In the genomic region with DNA sequence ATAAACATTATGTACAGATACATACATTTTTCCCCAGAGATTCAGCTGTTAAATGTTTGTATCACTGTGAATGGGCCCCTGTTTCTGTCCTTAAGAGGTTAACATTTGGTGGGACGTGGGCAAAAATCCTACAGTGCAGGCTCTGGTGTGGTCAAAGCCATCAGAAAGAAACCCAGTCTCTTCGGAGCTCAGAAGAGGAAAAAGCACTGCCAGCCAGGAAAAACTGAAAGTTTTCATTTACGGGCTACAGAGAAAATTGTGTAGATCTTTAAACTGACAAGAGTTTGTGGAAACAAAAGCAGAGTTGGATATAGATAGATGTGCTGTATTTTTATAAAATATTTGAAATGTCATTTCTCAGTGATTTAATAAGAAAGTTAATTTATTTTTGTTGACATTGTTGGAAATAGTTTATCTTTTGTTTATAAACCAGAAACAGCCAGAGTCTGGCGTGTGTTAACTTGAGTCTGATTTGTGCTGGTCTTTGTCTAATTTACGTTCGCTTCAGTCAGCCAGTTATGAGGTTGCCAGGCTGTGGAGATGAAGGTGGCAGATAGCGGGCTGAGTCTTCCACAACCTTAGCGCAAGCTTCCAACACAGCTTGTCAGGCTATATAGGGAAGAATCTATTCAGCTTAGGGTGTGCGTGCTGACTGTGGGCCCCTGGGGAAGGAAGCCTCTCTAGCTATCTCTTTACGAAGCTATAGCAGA, we compare ENCODE assay signal across 21 cellular contexts. TPM values are rescaled to one million over a fixed set of nuclear protein-coding genes. Genes with fewer than 3 reads are reported as not detected.
DNase-seq lines count a peak whose midpoint lies in the region; ATAC-seq and TF ChIP-seq lines count a peak whose summit lies in the region.
"Had no signal": no experiment of that assay in that cellular context is flagged by ENCODE, and none has a peak within 500 bp of the region (broad histone marks: within the 10 kb centered on the region; RNA-seq: fewer than 3 reads in every experiment).

No MANE protein-coding gene starts in this region.

- peaks cover 6% of the 10 kb centered on the region for H3K4me1 Mint-ChIP-seq in nephron progenitor cell
- H3K4me1 Mint-ChIP-seq: activated naive CD4-positive, alpha-beta T cell treated with anti-CD3 and anti-CD28 coated beads, Interleukin-2, amount 10 ng/mL, durations not matched to agents 7 days and 5 days had no signal

- no peak overlapping the region for H3K4me3 Mint-ChIP-seq in nephron progenitor cell
- H3K4me3 Mint-ChIP-seq: activated naive CD4-positive, alpha-beta T cell treated with anti-CD3 and anti-CD28 coated beads, Interleukin-2, amount 10 ng/mL, durations not matched to agents 7 days and 5 days had no signal

- H3K4me1 ChIP-seq in suprapubic skin: peaks cover 41% of the 10 kb centered on the region

- H3K27me3 Mint-ChIP-seq in nephron progenitor cell (ENCODE audit: low read depth, poor library complexity): peaks cover 31% of the 10 kb centered on the region
- H3K27me3 Mint-ChIP-seq: activated naive CD4-positive, alpha-beta T cell treated with anti-CD3 and anti-CD28 coated beads, Interleukin-2, amount 10 ng/mL, durations not matched to agents 7 days and 5 days had no signal

- no peak for TF ChIP-seq CTCF in fibroblast of villous mesenchyme (IDR thresholded peaks at IDR 0.05; ENCODE audit: insufficient read depth, low read depth, low read length)
- no peak for TF ChIP-seq CTCF in nephron progenitor cell (IDR thresholded peaks at IDR 0.05)
- no peak for TF ChIP-seq CTCF in suprapubic skin (IDR thresholded peaks at IDR 0.05)

- H3K4me3 ChIP-seq in fibroblast of villous mesenchyme (ENCODE audit: low read depth, low read length): no peak overlapping the region
- peak overlapping the region; percentile 18 for H3K4me3 ChIP-seq in suprapubic skin
- H3K4me3 ChIP-seq: mucosa of descending colon had no signal

- TF ChIP-seq EP300 in suprapubic skin (IDR thresholded peaks at IDR 0.05): no peak

- no peaks in the 10 kb centered on the region for H3K36me3 Mint-ChIP-seq in nephron progenitor cell (ENCODE audit: low read depth)
- H3K36me3 Mint-ChIP-seq: activated naive CD4-positive, alpha-beta T cell treated with anti-CD3 and anti-CD28 coated beads, Interleukin-2, amount 10 ng/mL, durations not matched to agents 7 days and 5 days had no signal

- no peaks in the 10 kb centered on the region for H3K36me3 ChIP-seq in suprapubic skin

- H3K9me3 ChIP-seq in suprapubic skin: no peaks in the 10 kb centered on the region
- H3K9me3 ChIP-seq: mucosa of descending colon had no signal

- H3K27me3 ChIP-seq in suprapubic skin: no peaks in the 10 kb centered on the region

- peak overlapping the region; percentile 81 for H3K27ac ChIP-seq in suprapubic skin

- 27% methylated on average over 10 of the region's 10 CpGs for WGBS in suprapubic skin

- DNase-seq in SK-N-DZ (ENCODE audit: low spot score) (peak; percentile 88), fibroblast of villous mesenchyme (ENCODE audit: low read depth) (peak; percentile 89), nephron progenitor cell (no peak), suprapubic skin (ENCODE audit: low spot score in 2 of 2) (no peak), kidney glomerular epithelial cell (lab: John Stamatoyannopoulos, UW) (no peak), SKM-1 treated with dmso at 0.1 percent for 144 hours (lab: John Stamatoyannopoulos, UW; ENCODE audit: unreplicated experiment) (no peak)
- DNase-seq: activated CD4-positive, CD25-positive, alpha-beta regulatory T cell treated with anti-CD3 and anti-CD28 coated beads, Interleukin-2, amount 50 U/mL, for 72 hours; activated naive CD4-positive, alpha-beta T cell treated with anti-CD3 and anti-CD28 coated beads, Interleukin-2, amount 10 ng/mL, durations not matched to agents 7 days and 5 days; AML-193; effector memory CD4-positive, alpha-beta T cell; mucosa of descending colon; NCI-H2029; NCI-H526 treated with DMSO at 0.1 percent for 48 hours; PC-3; stimulated activated CD4-positive, alpha-beta T cell treated with anti-CD3 and anti-CD28 coated beads, Interleukin-2, amount 100 ng/mL, for 48 hours; stimulated activated CD8-positive, alpha-beta memory T cell treated with anti-CD3 and anti-CD28 coated beads, Interleukin-4, amount 100 ng/mL, for 48 hours had no signal

- no peak for TF ChIP-seq POLR2A in suprapubic skin (IDR thresholded peaks at IDR 0.05)

- H3K27ac Mint-ChIP-seq in nephron progenitor cell: peak overlapping the region; percentile 15
- H3K27ac Mint-ChIP-seq: activated naive CD4-positive, alpha-beta T cell treated with anti-CD3 and anti-CD28 coated beads, Interleukin-2, amount 10 ng/mL, durations not matched to agents 7 days and 5 days had no signal

- H3K9me3 Mint-ChIP-seq in nephron progenitor cell: peaks cover 11% of the 10 kb centered on the region
- H3K9me3 Mint-ChIP-seq: activated naive CD4-positive, alpha-beta T cell treated with anti-CD3 and anti-CD28 coated beads, Interleukin-2, amount 10 ng/mL, durations not matched to agents 7 days and 5 days had no signal

- ATAC-seq in GM21367 (IDR thresholded peaks at IDR 0.05; ENCODE audit: unreplicated experiment) (no peak), HG03571 (IDR thresholded peaks at IDR 0.05; ENCODE audit: unreplicated experiment) (no peak)

RNA-seq across cellular contexts. Expression of gene TEKT3, which starts 9.5 kb away (rescaled TPM):
- not detected in 2 replicates for polyA plus RNA-seq in SK-N-DZ (2014; cell fraction: cytosol; rRNA removed)
- 0.78 TPM in 1 of 2 replicates, not detected in the other for polyA plus RNA-seq in SK-N-DZ (2014; cell fraction: nucleus; rRNA removed)
- not detected in 2 replicates for total RNA-seq in fibroblast of villous mesenchyme
- not detected for total RNA-seq in suprapubic skin
- total RNA-seq: bronchial epithelial cell, M059J, PC-3, pulmonary artery endothelial cell had no signal

Comparison
In these comparisons a context has a peak if more than half of its experiments do, and no peak if none do; other contexts are left out.
1. DNase-seq: peak in SK-N-DZ (single experiment) and fibroblast of villous mesenchyme (single experiment); none in nephron progenitor cell (single experiment), suprapubic skin (0 of 2), kidney glomerular epithelial cell (single experiment) and SKM-1 treated with dmso at 0.1 percent for 144 hours (single experiment).